8 cellular contexts compared by ENCODE assay signal in genomic region chr2:73984203-73984921, GRCh38. TPM values are rescaled to one million over a fixed set of nuclear protein-coding genes. Genes with fewer than 3 reads are reported as not detected.
DNase-seq lines count a peak whose midpoint lies in the region; ATAC-seq and TF ChIP-seq lines count a peak whose summit lies in the region.

Gene TET3, plus strand, starts transcription at chr2:73984910. Its CDS starts 1,494 bp downstream, at chr2:73986404.

- no peaks in the 10 kb centered on the region for H3K9me3 ChIP-seq in SU-DHL-6 (ENCODE audit: insufficient read depth, low read length)

- peak within 1 kb of the TSS; percentile 78 for H3K27ac Mint-ChIP-seq in MCF 10A (ENCODE audit: low read depth, unreplicated experiment)

- DNase-seq in NCI-H748 (lab: John Stamatoyannopoulos, UW; ENCODE audit: unreplicated experiment) = peak; percentile 52
- DNase-seq in NCI-H748 treated with DMSO at 0.1 percent for 48 hours (lab: John Stamatoyannopoulos, UW) = no peak
- peak; percentile 43 for DNase-seq in MCF 10A (ENCODE audit: unreplicated experiment)
- DNase-seq in left kidney (ENCODE audit: low read depth, low spot score) = peak; percentile 84
- peak; percentile 32 for DNase-seq in stimulated activated CD8-positive, alpha-beta memory T cell treated with anti-CD3 and anti-CD28 coated beads, Interleukin-15, amount 100 ng/mL, for 1 hour (ENCODE audit: low read depth)

- peaks cover 55% of the 10 kb centered on the region for H3K4me1 Mint-ChIP-seq in MCF 10A (ENCODE audit: insufficient read depth, unreplicated experiment)

- H3K79me2 ChIP-seq in SU-DHL-6 (ENCODE audit: insufficient read depth, low read length) = peaks cover 39% of the 10 kb centered on the region

- no peaks in the 10 kb centered on the region; the same call in 1 of the 2 replicates for H4K20me1 ChIP-seq in SU-DHL-6 (ENCODE audit: low read depth, low read length)

- H3K36me3 ChIP-seq in SU-DHL-6 (ENCODE audit: low read length) = no peaks in the 10 kb centered on the region

- peaks cover 28% of the 10 kb centered on the region for H3F3A ChIP-seq in SU-DHL-6 (ENCODE audit: insufficient read depth)

- peak within 1 kb of the TSS; percentile 69 for H3K27ac ChIP-seq in SU-DHL-6 (ENCODE audit: low read depth, low read length)

- H3K27me3 ChIP-seq in SU-DHL-6 (ENCODE audit: low read length) = no peaks in the 10 kb centered on the region

- CTCF ChIA-PET in MCF 10A (lab: Yijun Ruan, JAX) = no interaction called here

- peak within 1 kb of the TSS; percentile 72 for H3K9ac ChIP-seq in SU-DHL-6 (ENCODE audit: low read length)

- peaks cover 17% of the 10 kb centered on the region for H3K36me3 Mint-ChIP-seq in MCF 10A (ENCODE audit: insufficient read depth, unreplicated experiment)

- H3K4me3 Mint-ChIP-seq in MCF 10A (ENCODE audit: unreplicated experiment) = peak within 1 kb of the TSS; percentile 74

- H3K4me3 ChIP-seq in SU-DHL-6 (ENCODE audit: insufficient read depth, low read length, poor library complexity, severe bottlenecking) = peak within 1 kb of the TSS; percentile 60

- POLR2A ChIA-PET in MCF 10A (lab: Yijun Ruan, JAX) = interaction anchor here (0.6 to 1.2 kb wide), 6 partner anchors 18 to 247 kb away, joined by 3 to 6 read pairs (median 3); partner anchors contain the start of genes DGUOK and TPRKB

- no peak for TF ChIP-seq CTCF in SU-DHL-6 (IDR thresholded peaks at IDR 0.05; ENCODE audit: insufficient read depth, low read length, poor library complexity, severe bottlenecking)
- TF ChIP-seq CTCF in MCF 10A (IDR thresholded peaks at IDR 0.05; ENCODE audit: unreplicated experiment) = no peak

- no peaks in the 10 kb centered on the region for H3K9me2 ChIP-seq in SU-DHL-6 (replicated peaks; ENCODE audit: insufficient read depth, low read length)

- intact Hi-C loops in MCF 10A (cut with micrococcal nuclease) = loop anchor here (5.0 to 10.0 kb wide), 2 partner anchors 47 to 130 kb away; no protein-coding TSS in a partner anchor

- peak within 1 kb of the TSS; percentile 77 for H3K4me2 ChIP-seq in SU-DHL-6 (ENCODE audit: low read depth, low read length, poor library complexity, severe bottlenecking)

- no TSS peak for BruUV-seq in MCF 10A (replicated peaks; lab: Mats Ljungman, UMichigan)

- H2AFZ ChIP-seq in SU-DHL-6 (ENCODE audit: low read depth, low read length, severe bottlenecking) = peak within 1 kb of the TSS; percentile 49

- ATAC-seq in HG02870 (IDR thresholded peaks at IDR 0.05; ENCODE audit: unreplicated experiment) (peak; percentile 31), GM21717 (IDR thresholded peaks at IDR 0.05; ENCODE audit: unreplicated experiment) (no peak)

- H3K9me3 Mint-ChIP-seq in MCF 10A (ENCODE audit: unreplicated experiment) = no peaks in the 10 kb centered on the region

- no peaks in the 10 kb centered on the region for H3K27me3 Mint-ChIP-seq in MCF 10A (ENCODE audit: insufficient read depth, unreplicated experiment)

RNA-seq across cellular contexts. Expression of gene TET3, which starts in this region (rescaled TPM):
- total RNA-seq in MCF 10A (2022) = 15.0 and 17.5 TPM in 2 replicates
